ENCODE assay signal across 39 cellular contexts in genomic region chr11:95886462-95886861, GRCh38.
"Had no signal": no experiment of that assay in that cellular context is flagged by ENCODE, and none has a peak within 500 bp of the region (broad histone marks: within the 10 kb centered on the region; RNA-seq: fewer than 3 reads in every experiment).

No MANE protein-coding gene starts in this region.

- ATAC-seq: activated CD8-positive, alpha-beta memory T cell treated with anti-CD3 and anti-CD28 coated beads, Interleukin-2, amount 10 ng/mL, durations not matched to agents 7 days and 5 days; activated T-cell treated with anti-CD3 and anti-CD28 coated beads, Interleukin-2, amount 50 U/mL, for 72 hours; activated T-helper 17 cell treated with anti-CD3 and anti-CD28 coated beads, Interleukin-2, amount 50 U/mL, for 72 hours; body of pancreas; K562; Right ventricle myocardium inferior had no signal

- H3K27me3 ChIP-seq: ascending aorta, body of pancreas, breast epithelium had no signal

- H3K4me1 ChIP-seq: ascending aorta, body of pancreas, breast epithelium had no signal

- H2AFZ ChIP-seq: PC-9 had no signal

- FAIRE-seq: K562, RCC 7860 had no signal

- H3K4me3 ChIP-seq: ascending aorta, body of pancreas, breast epithelium, K562, PC-9 had no signal

- H3K4me2 ChIP-seq: PC-9 had no signal

- DNase-seq: activated CD4-positive, alpha-beta memory T cell treated with anti-CD3 and anti-CD28 coated beads, Interleukin-2, amount 10 ng/mL, durations not matched to agents 7 days and 5 days; activated CD4-positive, alpha-beta T cell treated with anti-CD3 and anti-CD28 coated beads for 1 hour; activated CD4-positive, alpha-beta T cell treated with anti-CD3 and anti-CD28 coated beads for 48 hours; activated CD4-positive, CD25-positive, alpha-beta regulatory T cell; activated CD8-positive, alpha-beta memory T cell treated with anti-CD3 and anti-CD28 coated beads for 24 hours; activated CD8-positive, alpha-beta memory T cell treated with anti-CD3 and anti-CD28 coated beads, Interleukin-2, amount 10 ng/mL, durations not matched to agents 7 days and 5 days; activated CD8-positive, alpha-beta memory T cell treated with anti-CD3 and anti-CD28 coated beads, Interleukin-2, amount 50 U/mL, for 48 hours; activated effector memory CD4-positive, alpha-beta T cell treated with anti-CD3 and anti-CD28 coated beads, Interleukin-2, amount 50 U/mL, for 16 hours; activated naive CD4-positive, alpha-beta T cell treated with Interleukin-2 at 50 U/mL for 16 hours; activated naive CD8-positive, alpha-beta T cell treated with anti-CD3 and anti-CD28 coated beads, Interleukin-2, amount 10 ng/mL, durations not matched to agents 7 days and 5 days; activated T-cell treated with anti-CD3 and anti-CD28 coated beads, Interleukin-2, amount 50 U/mL, for 1 hour; activated T-cell treated with anti-CD3 and anti-CD28 coated beads, Interleukin-2, amount 50 U/mL, for 72 hours; amygdala; body of pancreas; caudate nucleus; NCI-H1048; NCI-H1105 treated with DMSO at 0.1 percent for 48 hours; NCI-H1436; NCI-H1694; NCI-H1930; NCI-H2081 treated with DMSO at 0.1 percent for 48 hours; NCI-H510A; NCI-H526; NCI-H748 treated with DMSO at 0.1 percent for 48 hours; NK-92 treated with Interleukin-12 subunit alpha and Interleukin-12 subunit beta, amount 100 ng/mL, for 24 hours; PC-9; SIG-M5; SW 1271; T-helper 1 cell; T-helper 2 cell; T-helper 9 cell; WERI-Rb-1 had no signal

- H3K36me3 ChIP-seq: breast epithelium had no signal

- H3K27ac ChIP-seq: ascending aorta, body of pancreas, breast epithelium, PC-9, RWPE1, WERI-Rb-1 had no signal

- H3K9me3 ChIP-seq: ascending aorta, body of pancreas, breast epithelium had no signal
